ENCODE assay signal across 19 cellular contexts in the genomic region with DNA sequence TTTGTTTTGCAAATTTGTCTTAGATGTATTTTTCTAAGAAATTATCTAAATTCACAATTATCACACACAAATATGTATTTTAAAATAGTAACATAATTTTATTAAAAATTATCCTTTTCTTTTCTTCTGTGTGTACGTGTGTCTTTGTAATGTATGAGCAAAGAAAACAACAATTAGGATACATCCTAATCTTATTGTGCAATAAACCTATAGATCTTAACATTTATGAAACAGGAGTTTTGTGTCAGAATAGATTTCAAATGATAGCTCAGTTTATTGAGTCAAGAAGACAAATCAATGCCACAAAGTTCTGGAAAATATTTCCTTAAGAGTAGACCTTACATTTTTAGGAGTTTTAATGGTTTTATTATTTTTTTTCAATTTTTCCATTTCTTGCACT.
DNase-seq lines count a peak whose midpoint lies in the region; ATAC-seq, FAIRE-seq and TF ChIP-seq lines count a peak whose summit lies in the region.
"Had no signal": no experiment of that assay in that cellular context is flagged by ENCODE, and none has a peak within 500 bp of the region (broad histone marks: within the 10 kb centered on the region; RNA-seq: fewer than 3 reads in every experiment).

No MANE protein-coding gene starts in this region.

- H3K9me3 ChIP-seq in HepG2 (ENCODE audit: low read length) (no peaks in the 10 kb centered on the region), right lobe of liver (no peaks in the 10 kb centered on the region), kidney (ENCODE audit: control insufficient read depth in 1 of 2, low read length in 2 of 2) (no peaks in the 10 kb centered on the region)
- H3K9me3 ChIP-seq: A549; BLaER1 treated with 17β-estradiol and CSF1 and Interleukin-3, amounts not matched to agents 10 nM and 100 nM; Caco-2 had no signal

- TF ChIP-seq RAD21 in HepG2 (CRISPR knock-in tag; IDR thresholded peaks at IDR 0.05): no peak

- H3K36me3 ChIP-seq in HepG2 (replicated peaks in 1 of 2; ENCODE audit: control insufficient read depth in 1 of 2, insufficient read depth in 2 of 2, low read length in 2 of 2) (no peaks in the 10 kb centered on the region), right lobe of liver (no peaks in the 10 kb centered on the region), kidney (ENCODE audit: control insufficient read depth in 1 of 2, insufficient read depth in 2 of 2, low read length in 2 of 2) (no peaks in the 10 kb centered on the region)
- H3K36me3 ChIP-seq: BLaER1 treated with 17β-estradiol and CSF1 and Interleukin-3, amounts not matched to agents 10 nM and 100 nM had no signal

- H3K9ac ChIP-seq in HepG2 (ENCODE audit: insufficient read depth, low read depth, low read length) (no peak overlapping the region), kidney (ENCODE audit: low read length in 2 of 2) (no peak overlapping the region)
- H3K9ac ChIP-seq: BLaER1 treated with 17β-estradiol and CSF1 and Interleukin-3, amounts not matched to agents 10 nM and 100 nM had no signal

- TF ChIP-seq CTCF in HepG2 (CRISPR knock-in tag; IDR thresholded peaks at IDR 0.05) (no peak), right lobe of liver (IDR thresholded peaks at IDR 0.05) (no peak), kidney (IDR thresholded peaks at IDR 0.05; ENCODE audit: borderline replicate concordance, extremely low read depth, insufficient read depth) (no peak)

- in situ Hi-C loops in HepG2 (cut with HindIII; ENCODE audit: extremely low pct_ligation_motif_present, low pct_unique_long_range_greater_than_20kb): no loop called here

- no peak overlapping the region for H3K4me2 ChIP-seq in HepG2 (ENCODE audit: low read depth, low read length)
- H3K4me2 ChIP-seq: A549; BLaER1 treated with 17β-estradiol and CSF1 and Interleukin-3, amounts not matched to agents 10 nM and 100 nM had no signal

- no peak overlapping the region for H3K4me3 ChIP-seq in HepG2 (replicated peaks in 1 of 3; ENCODE audit: insufficient read depth in 1 of 3, low read depth in 2 of 3, low read length in 3 of 3)
- no peak overlapping the region for H3K4me3 ChIP-seq in right lobe of liver
- no peak overlapping the region for H3K4me3 ChIP-seq in kidney (ENCODE audit: low read length in 2 of 2)
- H3K4me3 ChIP-seq: A549; BLaER1 treated with 17β-estradiol and CSF1 and Interleukin-3, amounts not matched to agents 10 nM and 100 nM had no signal

- H3K27me3 ChIP-seq in HepG2 (ENCODE audit: control insufficient read depth in 1 of 2, insufficient read depth in 2 of 2, low read length in 2 of 2) (no peaks in the 10 kb centered on the region), right lobe of liver (no peaks in the 10 kb centered on the region)
- H3K27me3 ChIP-seq: BLaER1 treated with 17β-estradiol and CSF1 and Interleukin-3, amounts not matched to agents 10 nM and 100 nM had no signal

- H3K27ac ChIP-seq in HepG2 (ENCODE audit: extremely low read length, insufficient read depth, low read length) (no peak overlapping the region), right lobe of liver (no peak overlapping the region), kidney (ENCODE audit: low read depth in 2 of 2, low read length in 2 of 2) (no peak overlapping the region)
- H3K27ac ChIP-seq: 22Rv1; A549; BLaER1 treated with 17β-estradiol and CSF1 and Interleukin-3, amounts not matched to agents 10 nM and 100 nM; C4-2B had no signal

- POLR2A ChIA-PET in HepG2 (lab: Yijun Ruan, JAX): no interaction called here

- no peaks in the 10 kb centered on the region for H3K79me2 ChIP-seq in HepG2 (ENCODE audit: insufficient read depth, low read length)

- CTCF ChIA-PET in HepG2 (lab: Yijun Ruan, JAX; ENCODE audit: low intra/inter-chr PET ratio, low total read pairs): no interaction called here

- ATAC-seq in HepG2: no peak
- no peak for ATAC-seq in right lobe of liver
- ATAC-seq in GM19035 (IDR thresholded peaks at IDR 0.05; ENCODE audit: unreplicated experiment): no peak
- ATAC-seq in GM21786 (IDR thresholded peaks at IDR 0.05; ENCODE audit: unreplicated experiment): no peak
- ATAC-seq: A549; CD8-positive, alpha-beta T cell had no signal

- no peak for TF ChIP-seq EP300 in HepG2 (IDR thresholded peaks at IDR 0.05; ENCODE audit: low read depth in 2 of 2, low read length in 2 of 2)
- no peak for TF ChIP-seq EP300 in HepG2 (CRISPR knock-in tag; IDR thresholded peaks at IDR 0.05; ENCODE audit: borderline replicate concordance)

- DNase-seq in HepG2 (ENCODE audit: low spot score) (no peak), right lobe of liver (no peak), kidney (no peak)
- DNase-seq: AML-193; Caco-2; Calu3; CD4-positive, alpha-beta T cell; CD8-positive, alpha-beta T cell; DMS79 treated with DMSO at 0.1 percent for 48 hours; GF-D8 had no signal

- BruUV-seq in HepG2 (replicated peaks; lab: Mats Ljungman, UMichigan): no TSS peak

- intact Hi-C loops in HepG2 (cut with micrococcal nuclease; ENCODE audit: unreplicated experiment): no loop called here
- intact Hi-C loops in right lobe of liver (cut with DNase I): no loop called here
- intact Hi-C loops in kidney (cut with DNase I): no loop called here

- 1% methylated on average over 1 of the region's 1 CpG for WGBS in HepG2 (ENCODE audit: low lambda C conversion rate)
- WGBS in right lobe of liver (ENCODE audit: insufficient coverage, low coverage, low lambda C conversion rate, missing lambda C conversion rate): 75% methylated on average over 1 of the region's 1 CpG

- no peak for FAIRE-seq in HepG2 (lab: Jason Lieb, UNC)
- peak; percentile 59 for FAIRE-seq in kidney (lab: Jason Lieb, UNC)
- FAIRE-seq: A549, G401.6, GM12891, GM19239 had no signal

- TF ChIP-seq POLR2A in HepG2 (IDR thresholded peaks at IDR 0.05; ENCODE audit: insufficient read depth in 1 of 2, low read depth in 2 of 2, low read length in 2 of 2) (no peak), right lobe of liver (IDR thresholded peaks at IDR 0.05) (no peak)

- H3K4me1 ChIP-seq in HepG2 (ENCODE audit: insufficient read depth, low read length): no peaks in the 10 kb centered on the region
- no peaks in the 10 kb centered on the region for H3K4me1 ChIP-seq in right lobe of liver
- no peaks in the 10 kb centered on the region for H3K4me1 ChIP-seq in kidney (ENCODE audit: control insufficient read depth in 1 of 2, insufficient read depth in 1 of 2, low read depth in 1 of 2, low read length in 2 of 2)
- H3K4me1 ChIP-seq: A549, Caco-2 had no signal

- no peaks in the 10 kb centered on the region for H4K20me1 ChIP-seq in HepG2 (ENCODE audit: insufficient read depth, low read length)
- H4K20me1 ChIP-seq: BLaER1 treated with 17β-estradiol and CSF1 and Interleukin-3, amounts not matched to agents 10 nM and 100 nM had no signal

- no peak overlapping the region for H2AFZ ChIP-seq in HepG2 (ENCODE audit: low read length)

TF ChIP-seq in HepG2, 621 proteins besides CTCF, POLR2A, EP300 and RAD21:
- TF ChIP-seq CEBPB (IDR thresholded peaks at IDR 0.05; ENCODE audit: borderline replicate concordance, low read depth, low read length) (peak; percentile 75), CCAR2 (optimal IDR thresholded peaks at IDR 0.05; ENCODE audit: low read depth, low read length) (no peak)
